ENCODE assay signal across 31 cellular contexts in the genomic region with DNA sequence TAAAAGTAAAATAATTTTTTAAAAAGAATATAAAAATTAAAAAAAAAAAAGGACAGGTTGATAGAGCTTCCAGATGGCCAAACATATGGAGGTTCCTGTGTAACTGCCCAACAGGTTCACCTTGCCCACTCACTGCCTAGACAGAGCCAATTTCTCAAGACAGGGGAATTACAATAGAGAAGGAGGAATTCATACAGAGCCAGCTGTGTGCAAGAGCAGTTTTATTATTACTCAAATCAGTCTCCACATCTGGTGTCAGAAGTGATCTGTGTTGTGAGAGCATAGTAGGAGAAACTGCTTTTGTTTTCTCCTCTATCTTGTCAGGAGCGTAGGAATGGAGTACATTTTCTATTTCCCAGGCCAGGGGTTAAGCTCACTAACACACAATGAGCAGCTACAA. TPM values are rescaled to one million over a fixed set of nuclear protein-coding genes. Genes with fewer than 3 reads are reported as not detected.
"Had no signal": no experiment of that assay in that cellular context is flagged by ENCODE, and none has a peak within 500 bp of the region (broad histone marks: within the 10 kb centered on the region; RNA-seq: fewer than 3 reads in every experiment).

No MANE protein-coding gene starts in this region.

- ATAC-seq: foreskin keratinocyte; heart right ventricle; left ventricle myocardium superior; naive thymus-derived CD8-positive, alpha-beta T cell had no signal

- H3K27ac ChIP-seq: coronary artery, esophagus muscularis mucosa, foreskin keratinocyte, gastroesophageal sphincter, heart right ventricle, lower lobe of right lung, prostate gland, right atrium auricular region, skin epidermis, stomach, thyroid gland had no signal

- H3K36me3 ChIP-seq: esophagus muscularis mucosa, gastroesophageal sphincter, heart right ventricle, lower lobe of right lung, prostate gland, right atrium auricular region, spleen, stomach, thyroid gland had no signal

- H3K27ac Mint-ChIP-seq: type B pancreatic cell had no signal

- H3K36me3 Mint-ChIP-seq: type B pancreatic cell had no signal

- H3K4me1 ChIP-seq: esophagus muscularis mucosa, foreskin keratinocyte, prostate gland, thyroid gland had no signal

- H3K9me3 ChIP-seq: esophagus muscularis mucosa, gastroesophageal sphincter, lower lobe of right lung, prostate gland, right atrium auricular region, stomach, thyroid gland had no signal

- H3K4me3 Mint-ChIP-seq: naive thymus-derived CD8-positive, alpha-beta T cell; nephron progenitor cell; type B pancreatic cell had no signal

- DNase-seq: dermis blood vessel endothelial cell; effector memory CD4-positive, alpha-beta T cell; foreskin keratinocyte; heart right ventricle; hippocampal formation; left ventricle myocardium superior; lower lobe of right lung; naive thymus-derived CD8-positive, alpha-beta T cell; nephron progenitor cell; nucleus accumbens; spleen; stimulated activated CD4-positive, alpha-beta T cell treated with anti-CD3 and anti-CD28 coated beads, Interleukin-4, amount 100 ng/mL, for 4 hours; stimulated activated naive CD4-positive, alpha-beta T cell; stomach; thyroid gland had no signal

- H3K4me3 ChIP-seq: coronary artery, esophagus muscularis mucosa, gastroesophageal sphincter, heart right ventricle, lower lobe of right lung, prostate gland, right atrium auricular region, skin epidermis, spleen, stomach, thyroid gland had no signal

RNA-seq across cellular contexts. Expression of a gene that starts 31.0 kb away (rescaled TPM):
- total RNA-seq: dermis blood vessel endothelial cell; endothelial cell of umbilical vein; epithelial cell of proximal tubule; esophagus muscularis mucosa; fibroblast of lung; foreskin keratinocyte; gastroesophageal sphincter; heart right ventricle; left ventricle myocardium superior; lower lobe of right lung; mesenteric fat pad; myocyte; naive thymus-derived CD8-positive, alpha-beta T cell; osteocyte; prostate gland; right atrium auricular region; spleen; stomach; subcutaneous adipose tissue; temporal lobe; thyroid gland; urinary bladder had no signal
